1 cellular context compared by ENCODE assay signal in genomic region chr1:38941527-38942019, GRCh38.
A peak's percentile ranks its signal among the peaks of the same experiment; 100 is the strongest.
TF ChIP-seq lines count a peak whose summit lies in the region.

Gene RHBDL2, minus strand, starts transcription at chr1:38941830. Its CDS starts 22,618 bp downstream, at chr1:38919212.

TF ChIP-seq in H1, 55 proteins besides CTCF, POLR2A, EP300 and RAD21:
- no peak for TF ChIP-seq CHD7 (IDR thresholded peaks at IDR 0.05; ENCODE audit: insufficient replicate concordance, low read length)
- TF ChIP-seq TBP (IDR thresholded peaks at IDR 0.05; ENCODE audit: low read depth, low read length), result 0 out of 2 replicates have a peak, but pooled peaks have one; percentile 23
